Comparison of ENCODE assay signal across 8 cellular contexts in the genomic region with DNA sequence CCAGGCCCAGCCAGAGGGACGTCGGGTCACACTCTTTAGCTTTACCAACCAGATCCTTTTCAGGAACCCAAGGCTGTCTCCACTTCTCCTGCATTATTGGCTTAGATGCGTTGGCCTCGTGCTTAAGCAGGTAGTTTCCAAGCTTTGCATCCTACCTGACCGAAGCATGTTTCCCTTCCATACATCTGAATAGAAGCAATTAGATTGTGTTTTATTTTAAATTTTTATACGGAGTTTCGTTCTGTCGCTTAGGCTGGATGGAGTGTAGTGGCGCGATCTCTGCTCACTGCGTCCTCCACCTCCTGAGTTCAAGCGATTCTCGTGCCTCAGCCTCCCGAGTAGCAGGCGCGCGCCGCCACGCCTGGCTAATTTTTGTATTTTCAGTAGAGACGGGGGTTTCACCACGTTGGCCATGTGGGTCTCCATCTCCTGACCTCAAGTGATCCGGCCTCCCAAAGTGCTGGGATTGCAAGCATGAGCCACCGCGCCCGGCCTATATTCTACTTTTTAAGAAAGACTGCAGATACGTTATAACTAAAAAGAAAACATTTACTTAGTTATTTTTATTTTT. TPM values are rescaled to one million over a fixed set of nuclear protein-coding genes. Genes with fewer than 3 reads are reported as not detected.
A peak's percentile ranks its signal among the peaks of the same experiment; 100 is the strongest.
DNase-seq lines count a peak whose midpoint lies in the region; ATAC-seq, FAIRE-seq and TF ChIP-seq lines count a peak whose summit lies in the region.

No MANE protein-coding gene starts in this region.

- ATAC-seq in lower lobe of right lung, result peak in 1 of 2 donors; percentile 4

- peaks cover 19% of the 10 kb centered on the region for H3K4me1 ChIP-seq in lower lobe of right lung
- peaks cover 0 to 40% (median 6%) of the 10 kb centered on the region in 4 donors for H3K4me1 ChIP-seq in tibial nerve

- H3K4me3 ChIP-seq in AG09309 (ENCODE audit: control insufficient read depth, low read depth, low read length), result peak overlapping the region; percentile 95
- H3K4me3 ChIP-seq in cardiac fibroblast (replicated peaks in 1 of 2; ENCODE audit: low read depth in 2 of 2, low read length in 2 of 2), result peak overlapping the region; percentile 72 to 87
- H3K4me3 ChIP-seq in lower lobe of right lung, result peak overlapping the region; percentile 57
- H3K4me3 ChIP-seq in tibial nerve, result peak overlapping the region; percentile 50 to 80 (median 64)

- FAIRE-seq in GM19239 (lab: Jason Lieb, UNC), result peak; percentile 64

- TF ChIP-seq POLR2A in tibial nerve (IDR thresholded peaks at IDR 0.05), result no peak

- H3K27ac ChIP-seq in lower lobe of right lung (peak overlapping the region; percentile 79), tibial nerve (peak overlapping the region; percentile 65 to 89 (median 76))

- intact Hi-C loops in lower lobe of right lung (cut with DNase I), result no loop called here

- H3K9me3 ChIP-seq in lower lobe of right lung (no peaks in the 10 kb centered on the region), tibial nerve (no peaks in the 10 kb centered on the region)

- 11 to 23% methylated on average over 26 of the region's 26 CpGs for WGBS in tibial nerve, 2 donors

- H3K36me3 ChIP-seq in lower lobe of right lung (no peaks in the 10 kb centered on the region), tibial nerve (peaks cover 0 to 10% (median 0%) of the 10 kb centered on the region in 3 donors)

- DNase-seq in AG09309 (ENCODE audit: low read depth), result no peak
- no peak for DNase-seq in GM19239 (ENCODE audit: insufficient read length, low spot score)
- peak; percentile 50 for DNase-seq in NCI-H1105 treated with DMSO at 0.1 percent for 48 hours (lab: John Stamatoyannopoulos, UW)
- DNase-seq in cardiac fibroblast (ENCODE audit: low read depth in 2 of 2), result peak in 1 of 2 donors; percentile 16
- DNase-seq in lower lobe of right lung, result no peak
- DNase-seq in tibial nerve (ENCODE audit: low spot score in 2 of 2), result no peak
- no peak for DNase-seq in hepatic stellate cell (ENCODE audit: low spot score)
- DNase-seq in NCI-H1048 (lab: John Stamatoyannopoulos, UW), result no peak

- TF ChIP-seq CTCF in AG09309 (IDR thresholded peaks at IDR 0.05; ENCODE audit: control insufficient read depth, insufficient read depth, low read depth, low read length, missing control alignments), result no peak
- no peak for TF ChIP-seq CTCF in cardiac fibroblast (IDR thresholded peaks at IDR 0.05; ENCODE audit: low read depth, low read length)
- no peak for TF ChIP-seq CTCF in lower lobe of right lung (IDR thresholded peaks at IDR 0.05)
- no peak for TF ChIP-seq CTCF in tibial nerve (IDR thresholded peaks at IDR 0.05)

- no peak for TF ChIP-seq EP300 in tibial nerve (IDR thresholded peaks at IDR 0.05)

- H3K27me3 ChIP-seq in lower lobe of right lung (ENCODE audit: low read depth) (no peaks in the 10 kb centered on the region), tibial nerve (no peaks in the 10 kb centered on the region)

RNA-seq across cellular contexts. Expression of a gene that starts 0.7 kb away (rescaled TPM):
- total RNA-seq in lower lobe of right lung, result 22.1 TPM
- total RNA-seq in tibial nerve, result 10 to 100 TPM; 37.8 to 43.1 (median 38.8) TPM

RNA-seq across cellular contexts. Expression of a gene that starts 17.9 kb away (rescaled TPM):
- total RNA-seq in lower lobe of right lung, result 18.1 TPM
- total RNA-seq in tibial nerve, result 100 to 1,000 TPM in 1 of 4 donors, 10 to 100 TPM in 3; 68.2 to 102 (median 82.9) TPM
